Comparison of ENCODE assay signal across 8 cellular contexts in the genomic region with DNA sequence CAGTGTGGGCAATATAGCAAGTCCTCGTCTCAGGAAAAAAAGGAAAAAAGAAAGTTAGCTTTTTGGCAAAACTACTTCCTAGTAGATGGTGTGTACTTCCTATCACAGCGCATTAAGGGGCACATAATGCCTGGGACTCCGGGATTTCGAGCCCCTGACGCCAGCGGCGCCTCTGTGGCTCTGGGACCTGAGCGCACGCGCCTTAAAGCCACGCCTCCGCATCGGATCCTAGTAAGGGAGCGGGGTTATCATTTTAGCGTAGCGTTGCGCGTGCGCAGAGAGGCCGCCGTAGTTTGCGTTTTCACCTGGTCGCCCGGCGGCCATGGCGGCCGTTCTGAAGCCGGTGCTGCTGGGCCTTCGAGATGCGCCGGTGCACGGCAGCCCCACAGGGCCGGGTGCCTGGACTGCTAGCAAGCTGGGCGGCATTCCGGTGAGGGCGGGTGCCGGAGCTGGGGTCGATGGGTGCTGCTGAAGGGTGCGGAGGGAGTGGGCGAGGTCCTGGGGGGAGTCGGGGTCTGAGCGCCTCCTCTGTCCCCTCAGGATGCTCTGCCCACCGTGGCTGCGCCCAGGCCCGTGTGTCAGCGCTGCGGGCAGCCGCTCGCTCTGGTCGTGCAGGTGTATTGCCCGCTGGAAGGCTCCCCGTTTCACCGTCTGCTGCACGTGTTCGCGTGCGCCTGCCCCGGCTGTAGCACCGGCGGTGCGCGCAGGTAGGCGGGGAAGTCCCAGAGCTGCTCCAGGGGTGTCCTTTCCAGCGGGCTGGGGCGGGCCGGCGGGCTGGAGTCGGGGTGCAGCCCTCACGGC. TPM values are rescaled to one million over a fixed set of nuclear protein-coding genes. Genes with fewer than 3 reads are reported as not detected.
DNase-seq lines count a peak whose midpoint lies in the region; ATAC-seq and TF ChIP-seq lines count a peak whose summit lies in the region.

A gene with protein sequence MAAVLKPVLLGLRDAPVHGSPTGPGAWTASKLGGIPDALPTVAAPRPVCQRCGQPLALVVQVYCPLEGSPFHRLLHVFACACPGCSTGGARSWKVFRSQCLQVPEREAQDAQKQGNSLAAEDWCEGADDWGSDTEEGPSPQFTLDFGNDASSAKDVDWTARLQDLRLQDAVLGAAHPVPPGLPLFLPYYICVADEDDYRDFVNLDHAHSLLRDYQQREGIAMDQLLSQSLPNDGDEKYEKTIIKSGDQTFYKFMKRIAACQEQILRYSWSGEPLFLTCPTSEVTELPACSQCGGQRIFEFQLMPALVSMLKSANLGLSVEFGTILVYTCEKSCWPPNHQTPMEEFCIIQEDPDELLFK (plus strand): TSS at position 291 of the 801 bp plus-strand sequence. CDS start 32 bp downstream, at position 323.

- H3K4me3 ChIP-seq in BLaER1 treated with 17β-estradiol and CSF1 and Interleukin-3, amounts not matched to agents 10 nM and 100 nM, result peak within 1 kb of the TSS; percentile 81 to 99 (median 90)
- peak within 1 kb of the TSS; percentile 89 to 99 (median 97) for H3K4me3 ChIP-seq in right lobe of liver

- H3K27me3 ChIP-seq in BLaER1 treated with 17β-estradiol and CSF1 and Interleukin-3, amounts not matched to agents 10 nM and 100 nM, result no peaks in the 10 kb centered on the region
- H3K27me3 ChIP-seq in right lobe of liver, result no peaks in the 10 kb centered on the region

- peaks cover 0 to 39% (median 6%) of the 10 kb centered on the region in 11 experiments; a peak in 11 of 22 replicates for H4K20me1 ChIP-seq in BLaER1 treated with 17β-estradiol and CSF1 and Interleukin-3, amounts not matched to agents 10 nM and 100 nM

- peak within 1 kb of the TSS; percentile 87 to 100 (median 97) for H3K4me2 ChIP-seq in BLaER1 treated with 17β-estradiol and CSF1 and Interleukin-3, amounts not matched to agents 10 nM and 100 nM

- peaks cover 31 to 53% (median 42%) of the 10 kb centered on the region in 11 experiments for H3K36me3 ChIP-seq in BLaER1 treated with 17β-estradiol and CSF1 and Interleukin-3, amounts not matched to agents 10 nM and 100 nM
- peaks cover 2 to 15% (median 11%) of the 10 kb centered on the region in 4 donors for H3K36me3 ChIP-seq in right lobe of liver

- peak; percentile 74 for ATAC-seq in GM19328 (IDR thresholded peaks at IDR 0.05; ENCODE audit: unreplicated experiment)
- peak; percentile 78 for ATAC-seq in HG03521 (IDR thresholded peaks at IDR 0.05; ENCODE audit: unreplicated experiment)
- peak; percentile 94 to 97 (median 96) for ATAC-seq in right lobe of liver

- intact Hi-C loops in right lobe of liver (cut with DNase I), result no loop called here

- peak within 1 kb of the TSS; percentile 39 to 77 (median 66); a peak in 21 of 22 replicates for H3K27ac ChIP-seq in BLaER1 treated with 17β-estradiol and CSF1 and Interleukin-3, amounts not matched to agents 10 nM and 100 nM
- H3K27ac ChIP-seq in right lobe of liver, result peak within 1 kb of the TSS in 2 of 3 donors; percentile 18 to 41

- DNase-seq in NCI-H748 (lab: John Stamatoyannopoulos, UW; ENCODE audit: unreplicated experiment), result peak; percentile 96
- peak; percentile 94 for DNase-seq in activated CD4-positive, alpha-beta T cell treated with anti-CD3 and anti-CD28 coated beads, Interleukin-2, amount 50 U/mL, for 1 hour
- DNase-seq in dermis microvascular lymphatic vessel endothelial cell (ENCODE audit: low read depth in 2 of 2), result peak; percentile 81 to 92
- DNase-seq in right lobe of liver, result peak; percentile 93 to 94 (median 94)
- DNase-seq in stimulated activated CD4-positive, alpha-beta T cell treated with anti-CD3 and anti-CD28 coated beads, Interleukin-4, amount 100 ng/mL, for 24 hours, result peak; percentile 95

- no peak for TF ChIP-seq CTCF in right lobe of liver (IDR thresholded peaks at IDR 0.05)

- H3K4me1 ChIP-seq in BLaER1 treated with 17β-estradiol and CSF1 and Interleukin-3, amounts not matched to agents 10 nM and 100 nM, result peaks cover 12 to 24% (median 14%) of the 10 kb centered on the region in 10 experiments; a peak in 18 of 20 replicates
- H3K4me1 ChIP-seq in right lobe of liver, result peaks cover 0 to 6% (median 0%) of the 10 kb centered on the region in 4 donors

- peak; percentile 57 for TF ChIP-seq POLR2A in right lobe of liver (IDR thresholded peaks at IDR 0.05)

- no peaks in the 10 kb centered on the region for H3K9me3 ChIP-seq in BLaER1 treated with 17β-estradiol and CSF1 and Interleukin-3, amounts not matched to agents 10 nM and 100 nM (replicated peaks in 1 of 11)
- H3K9me3 ChIP-seq in right lobe of liver, result no peaks in the 10 kb centered on the region

- WGBS in right lobe of liver (ENCODE audit: insufficient coverage, low coverage, low lambda C conversion rate, missing lambda C conversion rate), result 0% methylated on average over 8 of the region's 69 CpGs

- peak within 1 kb of the TSS; percentile 72 to 86 (median 82) for H3K9ac ChIP-seq in BLaER1 treated with 17β-estradiol and CSF1 and Interleukin-3, amounts not matched to agents 10 nM and 100 nM

RNA-seq across cellular contexts. Expression of the gene that starts here (rescaled TPM):
- total RNA-seq in dermis microvascular lymphatic vessel endothelial cell (11.6 and 12.8 TPM in 2 replicates), right lobe of liver (10 to 100 TPM in 2 of 6 experiments, 1 to 10 TPM in 4; 3.0 to 13.4 (median 4.5) TPM)

Comparison
In these comparisons a context has a peak if more than half of its experiments do, and no peak if none do; other contexts are left out.
1. Peak in every context shown above with its lines: DNase-seq, ATAC-seq, H3K4me3 ChIP-seq and H3K27ac ChIP-seq.